In genomic region chr12:122895757-122896636, GRCh38 we compare ENCODE assay signal across 1 cellular context.
TF ChIP-seq lines count a peak whose summit lies in the region.

Gene VPS37B (minus strand): TSS chr12:122896124. CDS start chr12:122896062, 62 bp downstream.

TF ChIP-seq in K562, 482 proteins besides CTCF, POLR2A, EP300 and RAD21 (continued from another document and continues in another):
- TF ChIP-seq, protein P1, sequence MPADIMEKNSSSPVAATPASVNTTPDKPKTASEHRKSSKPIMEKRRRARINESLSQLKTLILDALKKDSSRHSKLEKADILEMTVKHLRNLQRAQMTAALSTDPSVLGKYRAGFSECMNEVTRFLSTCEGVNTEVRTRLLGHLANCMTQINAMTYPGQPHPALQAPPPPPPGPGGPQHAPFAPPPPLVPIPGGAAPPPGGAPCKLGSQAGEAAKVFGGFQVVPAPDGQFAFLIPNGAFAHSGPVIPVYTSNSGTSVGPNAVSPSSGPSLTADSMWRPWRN (IDR thresholded peaks at IDR 0.05; ENCODE audit: low read depth) = no peak
- TF ChIP-seq SOX6 (IDR thresholded peaks at IDR 0.05) = peak; percentile 62
- peak; percentile 38; the same call in 1 of the 2 replicates for TF ChIP-seq MIER1 (IDR thresholded peaks at IDR 0.05; ENCODE audit: low read depth)
- no peak for TF ChIP-seq MECOM (CRISPR knock-in tag; IDR thresholded peaks at IDR 0.05)
- TF ChIP-seq ZNF780A (CRISPR knock-in tag; IDR thresholded peaks at IDR 0.05) = no peak
- TF ChIP-seq ZNF184 (CRISPR knock-in tag; IDR thresholded peaks at IDR 0.05) = no peak
- TF ChIP-seq ZNF134 (CRISPR knock-in tag; conservative IDR thresholded peaks at IDR 0.05) = no peak
- no peak for TF ChIP-seq ZNF668 (CRISPR knock-in tag; IDR thresholded peaks at IDR 0.05)
- no peak for TF ChIP-seq EHMT2 (IDR thresholded peaks at IDR 0.05)
- TF ChIP-seq SMARCA4 (IDR thresholded peaks at IDR 0.05) = no peak
- peak; percentile 52 for TF ChIP-seq MEIS2 (IDR thresholded peaks at IDR 0.05; ENCODE audit: partially characterized antibody)
- no peak for TF ChIP-seq TCF7L2 (IDR thresholded peaks at IDR 0.05; ENCODE audit: low read depth, low read length)
- no peak for TF ChIP-seq ZNF507 (tag; conservative IDR thresholded peaks at IDR 0.05)
- TF ChIP-seq HCFC1 (IDR thresholded peaks at IDR 0.05; ENCODE audit: low read depth, low read length) = peak; percentile 63
- peak; percentile 46 to 76; a peak in 3 of 4 replicates for TF ChIP-seq TRIM24 (IDR thresholded peaks at IDR 0.05)
- TF ChIP-seq, protein P2, sequence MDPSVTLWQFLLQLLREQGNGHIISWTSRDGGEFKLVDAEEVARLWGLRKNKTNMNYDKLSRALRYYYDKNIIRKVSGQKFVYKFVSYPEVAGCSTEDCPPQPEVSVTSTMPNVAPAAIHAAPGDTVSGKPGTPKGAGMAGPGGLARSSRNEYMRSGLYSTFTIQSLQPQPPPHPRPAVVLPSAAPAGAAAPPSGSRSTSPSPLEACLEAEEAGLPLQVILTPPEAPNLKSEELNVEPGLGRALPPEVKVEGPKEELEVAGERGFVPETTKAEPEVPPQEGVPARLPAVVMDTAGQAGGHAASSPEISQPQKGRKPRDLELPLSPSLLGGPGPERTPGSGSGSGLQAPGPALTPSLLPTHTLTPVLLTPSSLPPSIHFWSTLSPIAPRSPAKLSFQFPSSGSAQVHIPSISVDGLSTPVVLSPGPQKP (CRISPR knock-in tag; IDR thresholded peaks at IDR 0.05) = no peak
- peak; percentile 39 for TF ChIP-seq PCBP1 (IDR thresholded peaks at IDR 0.05; ENCODE audit: low read depth, low read length, poor library complexity, severe bottlenecking)
- TF ChIP-seq, protein P3, sequence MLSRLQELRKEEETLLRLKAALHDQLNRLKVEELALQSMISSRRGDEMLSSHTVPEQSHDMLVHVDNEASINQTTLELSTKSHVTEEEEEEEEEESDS (CRISPR knock-in tag; IDR thresholded peaks at IDR 0.05) = no peak
- TF ChIP-seq MAFG (tag; conservative IDR thresholded peaks at IDR 0.05) = no peak
- TF ChIP-seq ARID1B (IDR thresholded peaks at IDR 0.05) = peak; percentile 44
- TF ChIP-seq, protein P4, sequence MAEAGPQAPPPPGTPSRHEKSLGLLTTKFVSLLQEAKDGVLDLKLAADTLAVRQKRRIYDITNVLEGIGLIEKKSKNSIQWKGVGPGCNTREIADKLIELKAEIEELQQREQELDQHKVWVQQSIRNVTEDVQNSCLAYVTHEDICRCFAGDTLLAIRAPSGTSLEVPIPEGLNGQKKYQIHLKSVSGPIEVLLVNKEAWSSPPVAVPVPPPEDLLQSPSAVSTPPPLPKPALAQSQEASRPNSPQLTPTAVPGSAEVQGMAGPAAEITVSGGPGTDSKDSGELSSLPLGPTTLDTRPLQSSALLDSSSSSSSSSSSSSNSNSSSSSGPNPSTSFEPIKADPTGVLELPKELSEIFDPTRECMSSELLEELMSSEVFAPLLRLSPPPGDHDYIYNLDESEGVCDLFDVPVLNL (CRISPR knock-in tag; IDR thresholded peaks at IDR 0.05; ENCODE audit: low read depth) = no peak
- peak; percentile 94 for TF ChIP-seq ATF1 (CRISPR knock-in tag; IDR thresholded peaks at IDR 0.05)
- TF ChIP-seq ATF1 (tag; IDR thresholded peaks at IDR 0.05) = peak; percentile 100
- peak; percentile 46 for TF ChIP-seq HNRNPLL (IDR thresholded peaks at IDR 0.05; ENCODE audit: low read depth, low read length, poor library complexity, severe bottlenecking)
- TF ChIP-seq FOXA3 (CRISPR knock-in tag; conservative IDR thresholded peaks at IDR 0.05 in 1 of 2, IDR thresholded peaks at IDR 0.05 in 1 of 2) = no peak
- TF ChIP-seq LEF1 (IDR thresholded peaks at IDR 0.05) = 0 out of 2 replicates have a peak, but pooled peaks have one; percentile 12
- no peak for TF ChIP-seq RBM25 (IDR thresholded peaks at IDR 0.05; ENCODE audit: low read depth, low read length, severe bottlenecking)
- no peak for TF ChIP-seq RREB1 (CRISPR knock-in tag; IDR thresholded peaks at IDR 0.05)
- TF ChIP-seq CBX2 (IDR thresholded peaks at IDR 0.05; ENCODE audit: insufficient read depth, low read length, poor library complexity, severe bottlenecking) = no peak
- no peak for TF ChIP-seq SIX5 (IDR thresholded peaks at IDR 0.05; ENCODE audit: borderline replicate concordance in 1 of 2, insufficient read depth in 1 of 2, low read depth in 1 of 2, low read length in 2 of 2)
- no peak; the same call in 1 of the 2 replicates for TF ChIP-seq GABPB2 (CRISPR knock-in tag; conservative IDR thresholded peaks at IDR 0.05)
- no peak; the same call in 1 of the 2 replicates for TF ChIP-seq HDAC2 (IDR thresholded peaks at IDR 0.05)
- TF ChIP-seq, protein P5, sequence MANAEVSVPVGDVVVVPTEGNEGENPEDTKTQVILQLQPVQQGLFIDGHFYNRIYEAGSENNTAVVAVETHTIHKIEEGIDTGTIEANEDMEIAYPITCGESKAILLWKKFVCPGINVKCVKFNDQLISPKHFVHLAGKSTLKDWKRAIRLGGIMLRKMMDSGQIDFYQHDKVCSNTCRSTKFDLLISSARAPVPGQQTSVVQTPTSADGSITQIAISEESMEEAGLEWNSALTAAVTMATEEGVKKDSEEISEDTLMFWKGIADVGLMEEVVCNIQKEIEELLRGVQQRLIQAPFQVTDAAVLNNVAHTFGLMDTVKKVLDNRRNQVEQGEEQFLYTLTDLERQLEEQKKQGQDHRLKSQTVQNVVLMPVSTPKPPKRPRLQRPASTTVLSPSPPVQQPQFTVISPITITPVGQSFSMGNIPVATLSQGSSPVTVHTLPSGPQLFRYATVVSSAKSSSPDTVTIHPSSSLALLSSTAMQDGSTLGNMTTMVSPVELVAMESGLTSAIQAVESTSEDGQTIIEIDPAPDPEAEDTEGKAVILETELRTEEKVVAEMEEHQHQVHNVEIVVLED (CRISPR knock-in tag; IDR thresholded peaks at IDR 0.05) = peak; percentile 73
- no peak for TF ChIP-seq ZNF445 (CRISPR knock-in tag; IDR thresholded peaks at IDR 0.05; ENCODE audit: low read depth)
- no peak for TF ChIP-seq ZFPM2 (CRISPR knock-in tag; IDR thresholded peaks at IDR 0.05)
- TF ChIP-seq ARNT (IDR thresholded peaks at IDR 0.05) = peak in 1 of 2 experiments; percentile 43; a peak in 1 of 4 replicates
- no peak for TF ChIP-seq KAT2B (IDR thresholded peaks at IDR 0.05; ENCODE audit: low read depth, low read length)
- no peak for TF ChIP-seq XRCC5 (IDR thresholded peaks at IDR 0.05; ENCODE audit: low read depth, low read length)
- TF ChIP-seq MYC (IDR thresholded peaks at IDR 0.05; ENCODE audit: low read depth, low read length) = peak; percentile 62; the same call in 1 of the 2 replicates
- TF ChIP-seq MYC (CRISPR knock-in tag; IDR thresholded peaks at IDR 0.05; ENCODE audit: borderline replicate concordance, low read depth) = no peak
- TF ChIP-seq NFXL1 (CRISPR knock-in tag; IDR thresholded peaks at IDR 0.05) = no peak
- 0 out of 2 replicates have a peak, but pooled peaks have one; percentile 36 for TF ChIP-seq TEAD2 (tag; IDR thresholded peaks at IDR 0.05)
- no peak for TF ChIP-seq MED1 (CRISPR knock-in tag; IDR thresholded peaks at IDR 0.05; ENCODE audit: borderline replicate concordance)
- TF ChIP-seq, protein P6, sequence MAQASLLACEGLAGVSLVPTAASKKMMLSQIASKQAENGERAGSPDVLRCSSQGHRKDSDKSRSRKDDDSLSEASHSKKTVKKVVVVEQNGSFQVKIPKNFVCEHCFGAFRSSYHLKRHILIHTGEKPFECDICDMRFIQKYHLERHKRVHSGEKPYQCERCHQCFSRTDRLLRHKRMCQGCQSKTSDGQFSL (CRISPR knock-in tag; IDR thresholded peaks at IDR 0.05) = peak; percentile 97
- TF ChIP-seq, protein P6 (tag; IDR thresholded peaks at IDR 0.05) = peak in 1 of 2 experiments; percentile 88; a peak in 2 of 4 replicates
- TF ChIP-seq SMAD4 (CRISPR knock-in tag; conservative IDR thresholded peaks at IDR 0.05) = peak; percentile 91
- TF ChIP-seq, protein P7, sequence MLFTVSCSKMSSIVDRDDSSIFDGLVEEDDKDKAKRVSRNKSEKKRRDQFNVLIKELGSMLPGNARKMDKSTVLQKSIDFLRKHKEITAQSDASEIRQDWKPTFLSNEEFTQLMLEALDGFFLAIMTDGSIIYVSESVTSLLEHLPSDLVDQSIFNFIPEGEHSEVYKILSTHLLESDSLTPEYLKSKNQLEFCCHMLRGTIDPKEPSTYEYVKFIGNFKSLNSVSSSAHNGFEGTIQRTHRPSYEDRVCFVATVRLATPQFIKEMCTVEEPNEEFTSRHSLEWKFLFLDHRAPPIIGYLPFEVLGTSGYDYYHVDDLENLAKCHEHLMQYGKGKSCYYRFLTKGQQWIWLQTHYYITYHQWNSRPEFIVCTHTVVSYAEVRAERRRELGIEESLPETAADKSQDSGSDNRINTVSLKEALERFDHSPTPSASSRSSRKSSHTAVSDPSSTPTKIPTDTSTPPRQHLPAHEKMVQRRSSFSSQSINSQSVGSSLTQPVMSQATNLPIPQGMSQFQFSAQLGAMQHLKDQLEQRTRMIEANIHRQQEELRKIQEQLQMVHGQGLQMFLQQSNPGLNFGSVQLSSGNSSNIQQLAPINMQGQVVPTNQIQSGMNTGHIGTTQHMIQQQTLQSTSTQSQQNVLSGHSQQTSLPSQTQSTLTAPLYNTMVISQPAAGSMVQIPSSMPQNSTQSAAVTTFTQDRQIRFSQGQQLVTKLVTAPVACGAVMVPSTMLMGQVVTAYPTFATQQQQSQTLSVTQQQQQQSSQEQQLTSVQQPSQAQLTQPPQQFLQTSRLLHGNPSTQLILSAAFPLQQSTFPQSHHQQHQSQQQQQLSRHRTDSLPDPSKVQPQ (CRISPR knock-in tag; IDR thresholded peaks at IDR 0.05; ENCODE audit: borderline replicate concordance) = no peak
- peak; percentile 64; the same call in 1 of the 2 replicates for TF ChIP-seq MBD2 (IDR thresholded peaks at IDR 0.05; ENCODE audit: borderline replicate concordance, low read depth)
- TF ChIP-seq THRAP3 (IDR thresholded peaks at IDR 0.05; ENCODE audit: borderline replicate concordance) = 0 out of 2 replicates have a peak, but pooled peaks have one; percentile 61
- TF ChIP-seq PYGO2 (tag; IDR thresholded peaks at IDR 0.05) = no peak
- TF ChIP-seq, protein P8, sequence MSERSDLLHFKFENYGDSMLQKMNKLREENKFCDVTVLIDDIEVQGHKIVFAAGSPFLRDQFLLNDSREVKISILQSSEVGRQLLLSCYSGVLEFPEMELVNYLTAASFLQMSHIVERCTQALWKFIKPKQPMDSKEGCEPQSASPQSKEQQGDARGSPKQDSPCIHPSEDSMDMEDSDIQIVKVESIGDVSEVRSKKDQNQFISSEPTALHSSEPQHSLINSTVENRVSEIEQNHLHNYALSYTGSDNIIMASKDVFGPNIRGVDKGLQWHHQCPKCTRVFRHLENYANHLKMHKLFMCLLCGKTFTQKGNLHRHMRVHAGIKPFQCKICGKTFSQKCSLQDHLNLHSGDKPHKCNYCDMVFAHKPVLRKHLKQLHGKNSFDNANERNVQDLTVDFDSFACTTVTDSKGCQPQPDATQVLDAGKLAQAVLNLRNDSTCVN (CRISPR knock-in tag; IDR thresholded peaks at IDR 0.05) = no peak
- no peak for TF ChIP-seq MEF2A (IDR thresholded peaks at IDR 0.05; ENCODE audit: control insufficient read depth, low read depth, low read length)
- no peak for TF ChIP-seq ZNF785 (CRISPR knock-in tag; IDR thresholded peaks at IDR 0.05)
- TF ChIP-seq NEUROD1 (IDR thresholded peaks at IDR 0.05; ENCODE audit: borderline replicate concordance, low read depth, low read length, partially characterized antibody) = no peak
- TF ChIP-seq RBFOX2 (IDR thresholded peaks at IDR 0.05; ENCODE audit: low read depth, low read length) = peak; percentile 98
- TF ChIP-seq, protein P9, sequence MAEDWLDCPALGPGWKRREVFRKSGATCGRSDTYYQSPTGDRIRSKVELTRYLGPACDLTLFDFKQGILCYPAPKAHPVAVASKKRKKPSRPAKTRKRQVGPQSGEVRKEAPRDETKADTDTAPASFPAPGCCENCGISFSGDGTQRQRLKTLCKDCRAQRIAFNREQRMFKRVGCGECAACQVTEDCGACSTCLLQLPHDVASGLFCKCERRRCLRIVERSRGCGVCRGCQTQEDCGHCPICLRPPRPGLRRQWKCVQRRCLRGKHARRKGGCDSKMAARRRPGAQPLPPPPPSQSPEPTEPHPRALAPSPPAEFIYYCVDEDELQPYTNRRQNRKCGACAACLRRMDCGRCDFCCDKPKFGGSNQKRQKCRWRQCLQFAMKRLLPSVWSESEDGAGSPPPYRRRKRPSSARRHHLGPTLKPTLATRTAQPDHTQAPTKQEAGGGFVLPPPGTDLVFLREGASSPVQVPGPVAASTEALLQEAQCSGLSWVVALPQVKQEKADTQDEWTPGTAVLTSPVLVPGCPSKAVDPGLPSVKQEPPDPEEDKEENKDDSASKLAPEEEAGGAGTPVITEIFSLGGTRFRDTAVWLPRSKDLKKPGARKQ (CRISPR knock-in tag; IDR thresholded peaks at IDR 0.05) = peak; percentile 78; the same call in 1 of the 2 replicates
